In genomic region chr1:98661544-98662353, GRCh38 we compare ENCODE assay signal across 8 cellular contexts. TPM values are rescaled to one million over a fixed set of nuclear protein-coding genes. Genes with fewer than 3 reads are reported as not detected.
DNase-seq lines count a peak whose midpoint lies in the region; ATAC-seq and TF ChIP-seq lines count a peak whose summit lies in the region.

SNX7 (plus strand) TSS chr1:98661721; CDS start chr1:98661732, 11 bp downstream.

- H3K9me3 Mint-ChIP-seq in effector memory CD8-positive, alpha-beta T cell: no peaks in the 10 kb centered on the region

- H3K9me3 ChIP-seq in T-helper 17 cell (ENCODE audit: control insufficient read depth, low read length, poor library complexity, severe bottlenecking) (no peaks in the 10 kb centered on the region), liver (ENCODE audit: control insufficient read depth in 4 of 4, low read length in 3 of 4) (no peaks in the 10 kb centered on the region)

- H3K4me1 ChIP-seq in liver (ENCODE audit: control insufficient read depth in 4 of 4, insufficient read depth in 4 of 4, low read length in 3 of 4): peaks cover 3 to 14% (median 5%) of the 10 kb centered on the region in 4 donors

- peak within 1 kb of the TSS; percentile 68 to 74 for H3K27ac ChIP-seq in liver (ENCODE audit: low read depth in 1 of 2, low read length in 2 of 2)

- H3K27me3 ChIP-seq in liver (ENCODE audit: control insufficient read depth in 4 of 4, insufficient read depth in 4 of 4, low read length in 3 of 4): no peaks in the 10 kb centered on the region

- peak within 1 kb of the TSS; percentile 85 for H3K9ac ChIP-seq in liver (ENCODE audit: low read depth in 1 of 2, low read length in 2 of 2)

- no peaks in the 10 kb centered on the region for H3K36me3 ChIP-seq in liver (ENCODE audit: control insufficient read depth in 4 of 4, insufficient read depth in 3 of 4, low read depth in 1 of 4, low read length in 3 of 4)

- peak within 1 kb of the TSS; percentile 11 for H3K27ac Mint-ChIP-seq in T-helper 17 cell
- peak within 1 kb of the TSS in 1 of 2 donors; percentile 44 for H3K27ac Mint-ChIP-seq in effector memory CD8-positive, alpha-beta T cell

- DNase-seq in DMS53 treated with DMSO at 0.1 percent for 48 hours (lab: John Stamatoyannopoulos, UW; ENCODE audit: unreplicated experiment) (peak; percentile 80), HT1080 (ENCODE audit: low read depth) (peak; percentile 75), T-helper 17 cell (peak in 1 of 3 donors; percentile 26), activated gamma-delta T cell (lab: John Stamatoyannopoulos, UW) (no peak)
- DNase-seq in effector memory CD8-positive, alpha-beta T cell: no peak
- DNase-seq in stimulated activated naive CD8-positive, alpha-beta T cell treated with anti-CD3 and anti-CD28 coated beads, Interleukin-15, Interleukin-2, amounts not matched to agents 100 U/mL and 50 U/mL, for 24 hours: peak; percentile 12

- H3K4me3 ChIP-seq in liver (ENCODE audit: low read depth in 1 of 3, low read length in 3 of 3): peak within 1 kb of the TSS; percentile 66 to 88 (median 70)

- peaks cover 5% of the 10 kb centered on the region for H3K4me1 Mint-ChIP-seq in T-helper 17 cell
- H3K4me1 Mint-ChIP-seq in effector memory CD8-positive, alpha-beta T cell (ENCODE audit: low read depth in 2 of 2): peaks cover 7 to 11% of the 10 kb centered on the region in 2 donors

- no peak for TF ChIP-seq CTCF in liver (IDR thresholded peaks at IDR 0.05; ENCODE audit: low read depth, low read length, missing input control)

- TF ChIP-seq RAD21 in liver (IDR thresholded peaks at IDR 0.05): peak in 1 of 2 donors; percentile 9

- under 1% methylated on average over 80 of the region's 80 CpGs for WGBS in liver

- H3K27me3 Mint-ChIP-seq in T-helper 17 cell: peaks cover 13% of the 10 kb centered on the region
- H3K27me3 Mint-ChIP-seq in effector memory CD8-positive, alpha-beta T cell: peaks cover 27 to 40% of the 10 kb centered on the region in 2 donors

- no peaks in the 10 kb centered on the region for H3K36me3 Mint-ChIP-seq in T-helper 17 cell (ENCODE audit: low read depth)
- no peaks in the 10 kb centered on the region for H3K36me3 Mint-ChIP-seq in effector memory CD8-positive, alpha-beta T cell (ENCODE audit: insufficient read depth)

- peak within 1 kb of the TSS; percentile 94 for H3K4me3 Mint-ChIP-seq in T-helper 17 cell
- H3K4me3 Mint-ChIP-seq in effector memory CD8-positive, alpha-beta T cell: peak within 1 kb of the TSS; percentile 76 to 86

- ATAC-seq in GM21360 (IDR thresholded peaks at IDR 0.05; ENCODE audit: unreplicated experiment) (peak; percentile 62), T-helper 17 cell (peak; percentile 87)
- ATAC-seq in effector memory CD8-positive, alpha-beta T cell (replicated peaks): peak; percentile 70
- ATAC-seq in stimulated activated naive CD8-positive, alpha-beta T cell treated with anti-CD3 and anti-CD28 coated beads, Interleukin-15, Interleukin-2, amounts not matched to agents 100 U/mL and 50 U/mL, for 24 hours: peak; percentile 46

TF ChIP-seq in liver, 16 proteins besides CTCF, POLR2A, EP300 and RAD21:
- TF ChIP-seq EGR1 (IDR thresholded peaks at IDR 0.05; ENCODE audit: low read depth in 2 of 2): no peak
- TF ChIP-seq HNF4A (conservative IDR thresholded peaks at IDR 0.05): peak; percentile 33 to 45
- TF ChIP-seq GABPA (IDR thresholded peaks at IDR 0.05 in 1 of 2, conservative IDR thresholded peaks at IDR 0.05 in 1 of 2): no peak
- no peak for TF ChIP-seq ATF3 (IDR thresholded peaks at IDR 0.05)
- TF ChIP-seq SP1 (IDR thresholded peaks at IDR 0.05): peak; percentile 32
- TF ChIP-seq RXRA (IDR thresholded peaks at IDR 0.05): no peak
- TF ChIP-seq FOXA1 (IDR thresholded peaks at IDR 0.05): no peak

RNA-seq across cellular contexts. Expression of gene SNX7, which starts in this region (rescaled TPM):
- total RNA-seq in HT1080 (2014; rRNA removed; shearing (Covaris generic)): 30.9 and 36.1 TPM in 2 replicates
- polyA plus RNA-seq in HT1080 (2015; cell fraction: cytosol; rRNA removed): 33.0 and 33.4 TPM in 2 replicates
- 14.3 and 15.8 TPM in 2 replicates for polyA plus RNA-seq in HT1080 (2015; cell fraction: nucleus; rRNA removed)
- total RNA-seq in T-helper 17 cell: 1 to 10 TPM in 1 of 2 donors, under 1 TPM in 1; 0.99 to 2.1 TPM
- total RNA-seq in liver: 1 to 10 TPM; 9.4 to 9.6 TPM
- polyA plus RNA-seq in liver: 10 to 100 TPM; 10.0 to 12.8 TPM

Comparison
In these comparisons a context has a peak if more than half of its experiments do, and no peak if none do; other contexts are left out.
1. DNase-seq: peak in DMS53 treated with DMSO at 0.1 percent for 48 hours (single experiment), HT1080 (single experiment) and stimulated activated naive CD8-positive, alpha-beta T cell treated with anti-CD3 and anti-CD28 coated beads, Interleukin-15, Interleukin-2, amounts not matched to agents 100 U/mL and 50 U/mL, for 24 hours (single experiment); none in effector memory CD8-positive, alpha-beta T cell (0 of 3) and activated gamma-delta T cell (single experiment).
2. Peak in every context shown above with its lines, with median percentiles within 50 percentile points of each other: ATAC-seq.